In the genomic region with DNA sequence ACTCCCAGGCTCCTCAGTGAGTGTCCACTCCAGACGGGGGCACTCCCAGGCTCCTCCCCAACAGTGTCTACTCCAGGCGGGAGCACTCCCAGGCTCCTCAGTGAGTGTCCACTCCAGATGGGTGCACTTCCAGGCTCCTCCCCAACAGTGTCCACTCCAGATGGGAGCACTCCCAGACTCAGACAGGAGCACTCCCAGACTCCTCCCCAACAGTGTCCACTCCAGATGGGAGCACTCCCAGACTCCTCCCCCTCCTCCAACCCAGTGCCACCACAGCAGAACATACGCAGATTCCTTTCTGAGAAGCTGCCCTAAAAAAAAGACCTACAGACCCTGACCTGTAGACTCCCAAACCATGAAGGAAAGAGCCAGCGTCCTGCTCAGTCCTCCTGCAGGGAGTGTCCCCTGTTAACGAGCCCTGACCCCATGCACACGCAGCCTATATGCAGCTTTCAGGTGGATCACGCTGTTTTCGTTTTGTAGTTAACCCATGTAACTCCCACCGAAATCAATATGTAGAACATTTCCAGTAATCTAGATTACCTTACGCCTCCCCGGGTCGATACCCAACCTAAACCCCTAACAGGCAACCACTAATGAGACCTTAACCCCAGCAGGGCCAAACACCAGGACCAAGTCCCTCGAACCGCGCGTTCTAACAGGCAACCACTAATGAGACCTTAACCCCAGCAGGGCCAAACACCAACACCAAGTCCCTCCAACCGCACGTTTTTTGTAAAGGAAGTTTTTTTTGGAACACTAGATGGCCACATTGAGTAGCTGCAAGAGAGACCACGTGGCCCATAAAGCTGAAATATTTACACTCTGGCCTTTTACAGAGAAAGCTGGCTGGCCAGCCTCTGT, we compare ENCODE assay signal across 8 cellular contexts. TPM values are rescaled to one million over a fixed set of nuclear protein-coding genes. Genes with fewer than 3 reads are reported as not detected.
DNase-seq lines count a peak whose midpoint lies in the region; ATAC-seq and TF ChIP-seq lines count a peak whose summit lies in the region.

No MANE protein-coding gene starts in this region.

- CTCF ChIA-PET in CD4-positive, alpha-beta memory T cell (lab: Charles Lee; ENCODE audit: partially characterized antibody): interaction anchor here (0.6 to 1.7 kb wide), 9 partner anchors 9 to 45 kb away, joined by 3 to 8 read pairs (median 4); a partner anchor contains a TSS
- CTCF ChIA-PET in activated CD8-positive, alpha-beta T cell treated with anti-CD3 and anti-CD28 coated beads for 36 hours (lab: Charles Lee): interaction anchor here (0.6 to 2.0 kb wide), 10 partner anchors 9 to 232 kb away, joined by 3 to 12 read pairs (median 4); a partner anchor contains a TSS

- H3K9me2 ChIP-seq in GM23248 (ENCODE audit: insufficient read depth): no peaks in the 10 kb centered on the region

- WGBS in GM23248 (ENCODE audit: low coverage in 1 of 2, low lambda C conversion rate in 2 of 2, missing lambda C conversion rate in 2 of 2), 2 experiments: 37 to 39% methylated on average over 19 of the region's 19 CpGs
- WGBS in prostate gland: 35% methylated on average over 19 of the region's 19 CpGs

- H3K79me2 ChIP-seq in GM23248 (ENCODE audit: insufficient read depth): no peaks in the 10 kb centered on the region

- peak; percentile 67 for TF ChIP-seq CTCF in activated CD8-positive, alpha-beta T cell treated with anti-CD3 and anti-CD28 coated beads for 36 hours (IDR thresholded peaks at IDR 0.05)
- peak; percentile 74 to 82 (median 80) for TF ChIP-seq CTCF in prostate gland (IDR thresholded peaks at IDR 0.05)

- H3K27ac Mint-ChIP-seq in CD4-positive, alpha-beta memory T cell: peak overlapping the region in 2 of 7 donors; percentile 48 to 57
- H3K27ac Mint-ChIP-seq in activated CD8-positive, alpha-beta T cell treated with anti-CD3 and anti-CD28 coated beads for 36 hours: peak overlapping the region; percentile 67

- peaks cover 0 to 1% (median 0%) of the 10 kb centered on the region in 8 donors for H3K9me3 Mint-ChIP-seq in CD4-positive, alpha-beta memory T cell
- H3K9me3 Mint-ChIP-seq in activated CD8-positive, alpha-beta T cell treated with anti-CD3 and anti-CD28 coated beads for 36 hours: peaks cover 11% of the 10 kb centered on the region

- no peak for TF ChIP-seq POLR2A in prostate gland (IDR thresholded peaks at IDR 0.05)

- in situ Hi-C loops in GM23248 (cut with MboI): no loop called here

- ATAC-seq in activated CD8-positive, alpha-beta T cell treated with anti-CD3 and anti-CD28 coated beads for 36 hours: peak; percentile 74
- ATAC-seq in GM18858 (IDR thresholded peaks at IDR 0.05; ENCODE audit: unreplicated experiment) (no peak), HG03095 (IDR thresholded peaks at IDR 0.05; ENCODE audit: unreplicated experiment) (no peak)

- peaks cover 17 to 31% (median 22%) of the 10 kb centered on the region in 4 donors for H3K4me1 Mint-ChIP-seq in CD4-positive, alpha-beta memory T cell
- peaks cover 25% of the 10 kb centered on the region for H3K4me1 Mint-ChIP-seq in activated CD8-positive, alpha-beta T cell treated with anti-CD3 and anti-CD28 coated beads for 36 hours (ENCODE audit: low read depth)

- H3F3A ChIP-seq in GM23248 (ENCODE audit: insufficient read depth): no peaks in the 10 kb centered on the region

- H3K36me3 ChIP-seq in CD4-positive, alpha-beta memory T cell (ENCODE audit: insufficient read depth, low read length): no peaks in the 10 kb centered on the region
- H3K36me3 ChIP-seq in GM23248 (ENCODE audit: low read depth) (no peaks in the 10 kb centered on the region), prostate gland (no peaks in the 10 kb centered on the region)

- peak in 3 of 5 donors; percentile 39 to 40 (median 39) for DNase-seq in CD4-positive, alpha-beta memory T cell
- DNase-seq in GM23248 (peak; percentile 82), NCI-H460 (ENCODE audit: extremely low read depth, low read depth) (peak; percentile 64), germinal center (ENCODE audit: low spot score) (peak; percentile 60), prostate gland (ENCODE audit: low spot score) (peak; percentile 85)
- peak; percentile 49 for DNase-seq in activated CD8-positive, alpha-beta T cell treated with anti-CD3 and anti-CD28 coated beads for 36 hours

- H3K9ac ChIP-seq in GM23248: no peak overlapping the region

- peak overlapping the region; percentile 35 for H2AFZ ChIP-seq in GM23248

- H3K36me3 Mint-ChIP-seq in CD4-positive, alpha-beta memory T cell: peaks cover 0 to 3% of the 10 kb centered on the region in 2 donors
- H3K36me3 Mint-ChIP-seq in activated CD8-positive, alpha-beta T cell treated with anti-CD3 and anti-CD28 coated beads for 36 hours (ENCODE audit: low read depth): peaks cover 19% of the 10 kb centered on the region

- no peak overlapping the region for H3K4me2 ChIP-seq in GM23248 (ENCODE audit: unreplicated experiment)

- no peaks in the 10 kb centered on the region for H3K27me3 ChIP-seq in CD4-positive, alpha-beta memory T cell (ENCODE audit: insufficient read depth, low read length)
- H3K27me3 ChIP-seq in GM23248 (replicated peaks; ENCODE audit: insufficient read depth): no peaks in the 10 kb centered on the region
- no peaks in the 10 kb centered on the region for H3K27me3 ChIP-seq in prostate gland (replicated peaks; ENCODE audit: insufficient read depth)

- H3K4me3 ChIP-seq in CD4-positive, alpha-beta memory T cell (ENCODE audit: low read length in 2 of 2): no peak overlapping the region
- 0 out of 2 replicates have a peak overlapping the region, but pooled peaks have one; percentile 24 for H3K4me3 ChIP-seq in GM23248
- H3K4me3 ChIP-seq in prostate gland: no peak overlapping the region

- peak overlapping the region in 2 of 8 donors; percentile 1 to 2 for H3K4me3 Mint-ChIP-seq in CD4-positive, alpha-beta memory T cell
- H3K4me3 Mint-ChIP-seq in activated CD8-positive, alpha-beta T cell treated with anti-CD3 and anti-CD28 coated beads for 36 hours: no peak overlapping the region

- POLR2A ChIA-PET in CD4-positive, alpha-beta memory T cell (lab: Charles Lee; ENCODE audit: partially characterized antibody): interaction anchor here (0.9 to 1.6 kb wide), 2 partner anchors 16 to 70 kb away, joined by 3 to 4 read pairs; no protein-coding TSS in a partner anchor
- POLR2A ChIA-PET in activated CD8-positive, alpha-beta T cell treated with anti-CD3 and anti-CD28 coated beads for 36 hours (lab: Charles Lee): interaction anchor here (1.1 kb wide), 1 partner anchor 10 kb away, joined by 5 read pairs; no protein-coding TSS in a partner anchor

- H3K27ac ChIP-seq in CD4-positive, alpha-beta memory T cell (ENCODE audit: low read depth, low read length): no peak overlapping the region
- H3K27ac ChIP-seq in GM23248 (no peak overlapping the region), prostate gland (peak overlapping the region; percentile 20 to 52)

- intact Hi-C loops in CD4-positive, alpha-beta memory T cell (cut with micrococcal nuclease): loop anchor here (2.0 to 10.0 kb wide), 2 partner anchors 16 to 230 kb away; a partner anchor contains a TSS
- intact Hi-C loops in activated CD8-positive, alpha-beta T cell treated with anti-CD3 and anti-CD28 coated beads for 36 hours (cut with micrococcal nuclease): no loop called here
- intact Hi-C loops in prostate gland (cut with DNase I): no loop called here

- no peaks in the 10 kb centered on the region for H4K20me1 ChIP-seq in GM23248 (ENCODE audit: insufficient read depth)

- H3K4me1 ChIP-seq in CD4-positive, alpha-beta memory T cell (ENCODE audit: insufficient read depth, low read length): peaks cover 20% of the 10 kb centered on the region
- H3K4me1 ChIP-seq in GM23248 (ENCODE audit: insufficient read depth) (no peaks in the 10 kb centered on the region), prostate gland (replicated peaks) (peaks cover 4% of the 10 kb centered on the region)

- H3K9me3 ChIP-seq in CD4-positive, alpha-beta memory T cell (ENCODE audit: control insufficient read depth in 1 of 2, low read length in 2 of 2): no peaks in the 10 kb centered on the region
- H3K9me3 ChIP-seq in GM23248 (ENCODE audit: low read depth) (no peaks in the 10 kb centered on the region), prostate gland (no peaks in the 10 kb centered on the region)

- H3K27me3 Mint-ChIP-seq in CD4-positive, alpha-beta memory T cell: no peaks in the 10 kb centered on the region
- H3K27me3 Mint-ChIP-seq in activated CD8-positive, alpha-beta T cell treated with anti-CD3 and anti-CD28 coated beads for 36 hours: no peaks in the 10 kb centered on the region

RNA-seq across cellular contexts. Expression of a gene that starts 15.7 kb away (rescaled TPM):
- 10 to 100 TPM; 15.5 to 15.7 TPM for total RNA-seq in CD4-positive, alpha-beta memory T cell
- polyA plus RNA-seq in CD4-positive, alpha-beta memory T cell: under 1 TPM in 1 of 2 donors, not detected in 1; 0.98 TPM
- total RNA-seq in GM23248 (2014; rRNA removed; shearing (Covaris generic)): 0.54 and 0.89 TPM in 2 replicates
- polyA plus RNA-seq in GM23248 (2016; fragmentation: Nextera tagmentation; extraction: Ambion mirVana): 0.44 and 0.59 TPM in 2 replicates
- 0.10 and 0.26 TPM in 2 replicates for total RNA-seq in NCI-H460 (2014; rRNA removed; shearing (Covaris generic))
- polyA plus RNA-seq in NCI-H460 (2014; cell fraction: nucleus; rRNA removed): 0.49 and 1.3 TPM in 2 replicates
- total RNA-seq in activated CD8-positive, alpha-beta T cell treated with anti-CD3 and anti-CD28 coated beads for 36 hours: 1 to 10 TPM; 4.8 to 5.0 TPM
- 10 to 100 TPM; 34.2 to 64.3 TPM for total RNA-seq in prostate gland

RNA-seq across cellular contexts. Expression of a gene that starts 17.2 kb away (rescaled TPM):
- 10 to 100 TPM; 91.6 to 95.9 TPM for total RNA-seq in CD4-positive, alpha-beta memory T cell
- 10 to 100 TPM; 37.8 to 39.9 TPM for polyA plus RNA-seq in CD4-positive, alpha-beta memory T cell
- 28.7 and 42.9 TPM in 2 replicates for total RNA-seq in GM23248 (2014; rRNA removed; shearing (Covaris generic))
- 97.6 and 99.8 TPM in 2 replicates for polyA plus RNA-seq in GM23248 (2016; fragmentation: Nextera tagmentation; extraction: Ambion mirVana)
- total RNA-seq in NCI-H460 (2014; rRNA removed; shearing (Covaris generic)): 52.1 and 57.5 TPM in 2 replicates
- polyA plus RNA-seq in NCI-H460 (2014; cell fraction: nucleus; rRNA removed): 99.6 and 105 TPM in 2 replicates
- total RNA-seq in activated CD8-positive, alpha-beta T cell treated with anti-CD3 and anti-CD28 coated beads for 36 hours: 10 to 100 TPM; 42.8 to 43.9 TPM
- 100 to 1,000 TPM in 1 of 2 donors, 10 to 100 TPM in 1; 75.8 to 133 TPM for total RNA-seq in prostate gland

RNA-seq across cellular contexts. Expression of a gene that starts 44.2 kb away (rescaled TPM):
- total RNA-seq in CD4-positive, alpha-beta memory T cell: 10 to 100 TPM; 76.7 to 79.1 TPM
- 10 to 100 TPM; 27.9 to 30.2 TPM for polyA plus RNA-seq in CD4-positive, alpha-beta memory T cell
- 27.0 and 32.6 TPM in 2 replicates for total RNA-seq in GM23248 (2014; rRNA removed; shearing (Covaris generic))
- 24.1 and 26.7 TPM in 2 replicates for polyA plus RNA-seq in GM23248 (2016; fragmentation: Nextera tagmentation; extraction: Ambion mirVana)
- total RNA-seq in NCI-H460 (2014; rRNA removed; shearing (Covaris generic)): 24.4 and 29.9 TPM in 2 replicates
- 173 and 204 TPM in 2 replicates for polyA plus RNA-seq in NCI-H460 (2014; cell fraction: nucleus; rRNA removed)
- 10 to 100 TPM; 33.7 to 35.0 TPM for total RNA-seq in activated CD8-positive, alpha-beta T cell treated with anti-CD3 and anti-CD28 coated beads for 36 hours
- 10 to 100 TPM; 34.3 to 62.4 TPM for total RNA-seq in prostate gland

RNA-seq across cellular contexts. Expression of a gene that starts 55.8 kb away (rescaled TPM):
- total RNA-seq in CD4-positive, alpha-beta memory T cell: 10 to 100 TPM; 26.8 to 29.1 TPM
- polyA plus RNA-seq in CD4-positive, alpha-beta memory T cell: 10 to 100 TPM in 1 of 2 donors, 1 to 10 TPM in 1; 3.6 to 13.7 TPM
- 29.6 and 35.0 TPM in 2 replicates for total RNA-seq in GM23248 (2014; rRNA removed; shearing (Covaris generic))
- 6.1 and 11.6 TPM in 2 replicates for polyA plus RNA-seq in GM23248 (2016; fragmentation: Nextera tagmentation; extraction: Ambion mirVana)
- 23.9 and 24.1 TPM in 2 replicates for total RNA-seq in NCI-H460 (2014; rRNA removed; shearing (Covaris generic))
- polyA plus RNA-seq in NCI-H460 (2014; cell fraction: nucleus; rRNA removed): 94.6 and 96.1 TPM in 2 replicates
- 10 to 100 TPM; 45.9 to 46.5 TPM for total RNA-seq in activated CD8-positive, alpha-beta T cell treated with anti-CD3 and anti-CD28 coated beads for 36 hours
- 10 to 100 TPM; 20.8 to 34.8 TPM for total RNA-seq in prostate gland

Comparison
In these comparisons a context has a peak if more than half of its experiments do, and no peak if none do; other contexts are left out.
1. H3K27ac ChIP-seq: peak in prostate gland (2 of 2); none in CD4-positive, alpha-beta memory T cell (single experiment) and GM23248 (single experiment).
2. Peak in every context shown above with its lines, with median percentiles within 50 percentile points of each other: DNase-seq.